ENCODE assay signal across 9 cellular contexts in the genomic region with DNA sequence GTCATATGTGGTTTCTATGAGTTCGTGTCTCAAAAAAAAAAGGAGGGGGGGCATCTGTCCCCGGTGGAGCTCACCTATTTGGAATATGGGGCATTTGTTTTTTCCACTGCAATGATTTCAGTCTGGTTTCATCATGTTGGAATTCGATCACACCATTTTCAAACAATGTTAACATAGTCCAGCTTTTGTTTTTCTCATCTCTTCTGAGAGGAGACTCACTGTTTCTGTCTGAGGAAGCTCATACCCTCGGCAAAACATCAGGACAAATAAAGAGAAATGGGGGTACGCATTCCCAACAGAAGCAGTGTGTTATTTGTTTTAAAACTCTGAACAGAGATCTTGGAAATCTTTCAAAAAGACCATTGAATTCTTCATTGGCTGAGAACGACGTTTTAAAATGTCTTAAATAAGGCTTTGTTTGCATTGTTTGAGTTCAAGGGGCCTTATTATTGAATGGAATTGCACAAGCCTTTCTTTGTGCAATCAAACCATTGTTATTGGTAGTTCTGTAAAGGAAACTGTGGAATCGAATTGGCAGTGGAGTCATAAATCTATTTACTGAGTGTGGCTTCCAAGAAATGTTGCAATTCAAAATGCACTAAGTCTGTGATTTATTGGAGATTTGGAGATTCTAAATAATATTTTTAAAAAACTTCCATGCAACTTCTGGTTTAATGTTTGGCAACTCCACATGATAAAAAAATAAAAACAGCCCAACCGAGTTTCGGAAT.
DNase-seq lines count a peak whose midpoint lies in the region; ATAC-seq and TF ChIP-seq lines count a peak whose summit lies in the region.
"Had no signal": no experiment of that assay in that cellular context is flagged by ENCODE, and none has a peak within 500 bp of the region (broad histone marks: within the 10 kb centered on the region; RNA-seq: fewer than 3 reads in every experiment).

No MANE protein-coding gene starts in this region.

- no CpG with 5 or more reads among the region's 10 CpGs for WGBS in IMR-90 (ENCODE audit: extremely low coverage in 2 of 2, insufficient read length in 1 of 2), 2 experiments

- peaks cover 42% of the 10 kb centered on the region for H3K9me1 ChIP-seq in IMR-90 (ENCODE audit: insufficient read depth, low read length)

- peak overlapping the region; percentile 53 for H3K4me2 ChIP-seq in IMR-90 (ENCODE audit: low read depth, low read length)

- no peak for TF ChIP-seq CTCF in IMR-90 (conservative IDR thresholded peaks at IDR 0.05; ENCODE audit: low read depth, low read length)

- H3K18ac ChIP-seq in IMR-90 (ENCODE audit: low read depth, low read length) = peak overlapping the region; percentile 100

- peaks cover 26 to 66% of the 10 kb centered on the region in 2 experiments; a peak in 3 of 4 replicates for H3K79me1 ChIP-seq in IMR-90 (ENCODE audit: low read depth in 1 of 2, low read length in 2 of 2)

- ATAC-seq in IMR-90 (ENCODE audit: low read depth) = no peak
- no peak for ATAC-seq in stimulated activated effector memory CD8-positive, alpha-beta T cell treated with anti-CD3 and anti-CD28 coated beads, Interleukin-12 subunit alpha, Interleukin-12 subunit beta, amount 100 ng/mL, for 72 hours

- H4K20me1 ChIP-seq in IMR-90 (ENCODE audit: insufficient read depth, low read length) = peaks cover 4% of the 10 kb centered on the region; the same call in 1 of the 2 replicates

- CTCF ChIA-PET in IMR-90 (lab: Yijun Ruan, JAX) = interaction anchor here (0.6 to 1.2 kb wide), 3 partner anchors 56 to 1408 kb away, joined by 3 to 6 read pairs (median 3); no protein-coding TSS in a partner anchor

- H3K4me1 ChIP-seq in IMR-90 (ENCODE audit: control insufficient read depth, insufficient read depth, low read length) = peaks cover 39% of the 10 kb centered on the region
- H3K4me1 ChIP-seq in adipocyte (ENCODE audit: control insufficient read depth, insufficient read depth, low read length) = peaks cover 56% of the 10 kb centered on the region

- no peaks in the 10 kb centered on the region for H3K9me3 Mint-ChIP-seq in stimulated activated effector memory CD8-positive, alpha-beta T cell treated with anti-CD3 and anti-CD28 coated beads, Interleukin-12 subunit alpha, Interleukin-12 subunit beta, amount 100 ng/mL, for 72 hours

- H3K56ac ChIP-seq in IMR-90 (ENCODE audit: extremely low read depth, insufficient read depth, low read length) = peak overlapping the region; percentile 89

- peak overlapping the region; percentile 66 for H3K9ac ChIP-seq in IMR-90 (ENCODE audit: low read depth, low read length)
- H3K9ac ChIP-seq in adipocyte (ENCODE audit: low read length) = peak overlapping the region; percentile 79

- peaks cover 30% of the 10 kb centered on the region for H3K4me1 Mint-ChIP-seq in stimulated activated effector memory CD8-positive, alpha-beta T cell treated with anti-CD3 and anti-CD28 coated beads, Interleukin-12 subunit alpha, Interleukin-12 subunit beta, amount 100 ng/mL, for 72 hours

- peak overlapping the region; percentile 96 for H2BK120ac ChIP-seq in IMR-90 (ENCODE audit: low read depth, low read length)

- H3K23ac ChIP-seq in IMR-90 (ENCODE audit: low read depth, low read length) = peak overlapping the region; percentile 85

- no peak overlapping the region for H3K4me3 Mint-ChIP-seq in stimulated activated effector memory CD8-positive, alpha-beta T cell treated with anti-CD3 and anti-CD28 coated beads, Interleukin-12 subunit alpha, Interleukin-12 subunit beta, amount 100 ng/mL, for 72 hours
- H3K4me3 Mint-ChIP-seq: naive B cell had no signal

- peak overlapping the region; percentile 20; the same call in 1 of the 2 replicates for H2AK5ac ChIP-seq in IMR-90 (ENCODE audit: low read depth, low read length)

- no TSS peak for BruUV-seq in IMR-90 (replicated peaks; lab: Mats Ljungman, UMichigan)

- POLR2A ChIA-PET in IMR-90 (lab: Charles Lee; ENCODE audit: unreplicated experiment) = interaction anchor here (1.1 to 1.8 kb wide), 3 partner anchors 42 to 135 kb away, joined by 3 to 9 read pairs (median 5); no protein-coding TSS in a partner anchor

- H4K91ac ChIP-seq in IMR-90 (ENCODE audit: insufficient read depth, low read depth, low read length) = peak overlapping the region; percentile 95

- peak overlapping the region; percentile 69 for H3K27ac Mint-ChIP-seq in stimulated activated effector memory CD8-positive, alpha-beta T cell treated with anti-CD3 and anti-CD28 coated beads, Interleukin-12 subunit alpha, Interleukin-12 subunit beta, amount 100 ng/mL, for 72 hours

- peak; percentile 69 for DNase-seq in IMR-90
- peak; percentile 87 for DNase-seq in adipocyte (ENCODE audit: low read depth)
- peak; percentile 67 for DNase-seq in kidney glomerular epithelial cell (lab: John Stamatoyannopoulos, UW)
- DNase-seq in stimulated activated effector memory CD8-positive, alpha-beta T cell treated with anti-CD3 and anti-CD28 coated beads, Interleukin-12 subunit alpha, Interleukin-12 subunit beta, amount 100 ng/mL, for 72 hours (ENCODE audit: low spot score in 2 of 2) = no peak
- no peak for DNase-seq in NCI-H2227 (lab: John Stamatoyannopoulos, UW; ENCODE audit: unreplicated experiment)
- no peak for DNase-seq in mucosa of gallbladder (ENCODE audit: low spot score)
- DNase-seq in NCI-H1436 (lab: John Stamatoyannopoulos, UW) = no peak
- no peak for DNase-seq in RKO (ENCODE audit: low spot score)
- DNase-seq: naive B cell had no signal

- no peak for TF ChIP-seq POLR2A in IMR-90 (IDR thresholded peaks at IDR 0.05; ENCODE audit: low read depth, low read length)

- intact Hi-C loops in IMR-90 (cut with micrococcal nuclease) = loop anchor here (1.0 to 10.0 kb wide), 4 partner anchors 41 to 339 kb away; no protein-coding TSS in a partner anchor

- TF ChIP-seq RAD21 in IMR-90 (IDR thresholded peaks at IDR 0.05; ENCODE audit: low read length) = no peak

- H3K9me3 ChIP-seq in IMR-90 (ENCODE audit: control insufficient read depth, insufficient read depth, low read length) (no peaks in the 10 kb centered on the region), adipocyte (ENCODE audit: control insufficient read depth, low read length) (no peaks in the 10 kb centered on the region)

- peak overlapping the region; percentile 97 for H2BK5ac ChIP-seq in IMR-90 (ENCODE audit: low read depth, low read length, poor library complexity, severe bottlenecking)

- H4K8ac ChIP-seq in IMR-90 (ENCODE audit: low read depth in 2 of 2, low read length in 2 of 2) = peak overlapping the region; percentile 84 to 91

- dilution Hi-C loops in IMR-90 (cut with HindIII; ENCODE audit: low sequenced_read_pairs, unreplicated experiment) = no loop called here

- H3K4me3 ChIP-seq in IMR-90 (ENCODE audit: insufficient read depth, low read depth, low read length) = no peak overlapping the region
- peak overlapping the region; percentile 53 for H3K4me3 ChIP-seq in adipocyte (ENCODE audit: low read length)

- in situ Hi-C loops in IMR-90 (cut with MboI; ENCODE audit: low sequenced_read_pairs) = loop anchor here (5.0 to 25.0 kb wide), 2 partner anchors 137 to 1042 kb away; a partner anchor contains a TSS

- peak overlapping the region; percentile 89 for H4K5ac ChIP-seq in IMR-90 (ENCODE audit: low read depth, low read length)

- H2AFZ ChIP-seq in IMR-90 (replicated peaks; ENCODE audit: low read length, poor library complexity) = no peak overlapping the region

- H3K36me3 Mint-ChIP-seq in stimulated activated effector memory CD8-positive, alpha-beta T cell treated with anti-CD3 and anti-CD28 coated beads, Interleukin-12 subunit alpha, Interleukin-12 subunit beta, amount 100 ng/mL, for 72 hours = peaks cover 85% of the 10 kb centered on the region

- peak overlapping the region; percentile 86 for H2BK20ac ChIP-seq in IMR-90 (ENCODE audit: low read depth, low read length)

- peak overlapping the region; percentile 16; the same call in 1 of the 3 replicates for H2BK15ac ChIP-seq in IMR-90 (ENCODE audit: low read depth, low read length)

- H3K36me3 ChIP-seq in IMR-90 (ENCODE audit: control insufficient read depth, insufficient read depth, low read length) (peaks cover 45% of the 10 kb centered on the region), adipocyte (ENCODE audit: control insufficient read depth, insufficient read depth, low read length, severe bottlenecking) (peaks cover 39% of the 10 kb centered on the region)

- H3K4ac ChIP-seq in IMR-90 (ENCODE audit: low read depth, low read length) = peak overlapping the region; percentile 94

- no peaks in the 10 kb centered on the region for H3K27me3 ChIP-seq in IMR-90 (ENCODE audit: control insufficient read depth, insufficient read depth, low read length)
- H3K27me3 ChIP-seq in adipocyte (replicated peaks; ENCODE audit: control insufficient read depth, insufficient read depth, low read length) = no peaks in the 10 kb centered on the region

- no peak overlapping the region for H2AK9ac ChIP-seq in IMR-90 (replicated peaks; ENCODE audit: low read depth, low read length, poor library complexity)

- H3K14ac ChIP-seq in IMR-90 (replicated peaks; ENCODE audit: low read depth, low read length) = peak overlapping the region; percentile 91

- H3K27ac ChIP-seq in IMR-90 (ENCODE audit: insufficient read depth, low read length) = peak overlapping the region; percentile 98; the same call in 1 of the 2 replicates

TF ChIP-seq in IMR-90, 13 proteins besides CTCF, POLR2A, EP300 and RAD21 (continues in another document):
- TF ChIP-seq NFE2L2 (IDR thresholded peaks at IDR 0.05; ENCODE audit: low read depth, low read length) (no peak), SMC3 (IDR thresholded peaks at IDR 0.05; ENCODE audit: low read depth, low read length) (no peak), MAFK (IDR thresholded peaks at IDR 0.05; ENCODE audit: low read depth, low read length) (no peak), CEBPB (IDR thresholded peaks at IDR 0.05; ENCODE audit: low read depth, low read length) (peak; percentile 54; the same call in 1 of the 2 replicates)
- TF ChIP-seq, protein P1, sequence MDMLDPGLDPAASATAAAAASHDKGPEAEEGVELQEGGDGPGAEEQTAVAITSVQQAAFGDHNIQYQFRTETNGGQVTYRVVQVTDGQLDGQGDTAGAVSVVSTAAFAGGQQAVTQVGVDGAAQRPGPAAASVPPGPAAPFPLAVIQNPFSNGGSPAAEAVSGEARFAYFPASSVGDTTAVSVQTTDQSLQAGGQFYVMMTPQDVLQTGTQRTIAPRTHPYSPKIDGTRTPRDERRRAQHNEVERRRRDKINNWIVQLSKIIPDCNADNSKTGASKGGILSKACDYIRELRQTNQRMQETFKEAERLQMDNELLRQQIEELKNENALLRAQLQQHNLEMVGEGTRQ (IDR thresholded peaks at IDR 0.05; ENCODE audit: low read depth, low read length) = no peak
- TF ChIP-seq, protein P2, sequence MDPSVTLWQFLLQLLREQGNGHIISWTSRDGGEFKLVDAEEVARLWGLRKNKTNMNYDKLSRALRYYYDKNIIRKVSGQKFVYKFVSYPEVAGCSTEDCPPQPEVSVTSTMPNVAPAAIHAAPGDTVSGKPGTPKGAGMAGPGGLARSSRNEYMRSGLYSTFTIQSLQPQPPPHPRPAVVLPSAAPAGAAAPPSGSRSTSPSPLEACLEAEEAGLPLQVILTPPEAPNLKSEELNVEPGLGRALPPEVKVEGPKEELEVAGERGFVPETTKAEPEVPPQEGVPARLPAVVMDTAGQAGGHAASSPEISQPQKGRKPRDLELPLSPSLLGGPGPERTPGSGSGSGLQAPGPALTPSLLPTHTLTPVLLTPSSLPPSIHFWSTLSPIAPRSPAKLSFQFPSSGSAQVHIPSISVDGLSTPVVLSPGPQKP (IDR thresholded peaks at IDR 0.05; ENCODE audit: borderline replicate concordance, low read depth, low read length) = no peak

Comparison
In these comparisons a context has a peak if more than half of its experiments do, and no peak if none do; other contexts are left out.
1. DNase-seq: peak in IMR-90 (single experiment), adipocyte (single experiment) and kidney glomerular epithelial cell (single experiment); none in stimulated activated effector memory CD8-positive, alpha-beta T cell treated with anti-CD3 and anti-CD28 coated beads, Interleukin-12 subunit alpha, Interleukin-12 subunit beta, amount 100 ng/mL, for 72 hours (0 of 2), NCI-H2227 (single experiment), mucosa of gallbladder (single experiment), NCI-H1436 (single experiment) and RKO (single experiment).